Comparison of ENCODE assay signal across 9 cellular contexts in genomic region chr22:30312053-30312452, GRCh38. TPM values are rescaled to one million over a fixed set of nuclear protein-coding genes. Genes with fewer than 3 reads are reported as not detected.
DNase-seq lines count a peak whose midpoint lies in the region; ATAC-seq, FAIRE-seq and TF ChIP-seq lines count a peak whose summit lies in the region.
"Had no signal": no experiment of that assay in that cellular context is flagged by ENCODE, and none has a peak within 500 bp of the region (broad histone marks: within the 10 kb centered on the region; RNA-seq: fewer than 3 reads in every experiment).

No MANE protein-coding gene starts in this region.

- no peak for TF ChIP-seq RAD21 in GM12878 (IDR thresholded peaks at IDR 0.05; ENCODE audit: insufficient read depth, low read depth, low read length)

- H3K4me2 ChIP-seq in GM12878 (ENCODE audit: control insufficient read depth, insufficient read depth) = peak overlapping the region; percentile 89

- CTCF ChIA-PET in GM12878 (lab: Yijun Ruan, JAX) = interaction anchor here (1.0 to 18.4 kb wide), 2 partner anchors 23 to 79 kb away, joined by 3 to 177 read pairs; partner anchors contain the start of gene CASTOR1

- peak overlapping the region; percentile 87 for H3K27ac ChIP-seq in GM12878 (ENCODE audit: control insufficient read depth, insufficient read depth)
- H3K27ac ChIP-seq in mucosa of rectum (ENCODE audit: low read depth in 2 of 2, low read length in 2 of 2) = peak overlapping the region; percentile 72 to 80

- intact Hi-C loops in GM12878 (cut with micrococcal nuclease; ENCODE audit: unreplicated experiment) = no loop called here

- POLR2A ChIA-PET in GM12878 (lab: Charles Lee) = interaction anchor here (16.1 kb wide), 1 partner anchor 14 kb away, joined by 198 read pairs; the partner anchor contains the start of gene TBC1D10A

- H4K20me1 ChIP-seq in GM12878 (ENCODE audit: control insufficient read depth, insufficient read depth) = no peaks in the 10 kb centered on the region

- peaks cover 76% of the 10 kb centered on the region for H3K79me2 ChIP-seq in GM12878 (ENCODE audit: control insufficient read depth, insufficient read depth, low read length)

- SMC1A ChIA-PET in GM12878 (lab: Charles Lee; ENCODE audit: uncharacterized antibody, unreplicated experiment) = interaction anchor here (1.2 to 8.7 kb wide), 5 partner anchors 10 to 432 kb away, joined by 3 to 92 read pairs (median 5); partner anchors contain the start of gene TBC1D10A

- 93% methylated on average over 6 of the region's 6 CpGs for WGBS in GM12878 (ENCODE audit: insufficient coverage, insufficient replicate concordance, low lambda C conversion rate, missing lambda C conversion rate)

- TF ChIP-seq POLR2A in GM12878 (IDR thresholded peaks at IDR 0.05; ENCODE audit: low read depth, low read length) = no peak

- H3K9ac ChIP-seq in GM12878 (ENCODE audit: control insufficient read depth, insufficient read depth, low read length) (no peak overlapping the region; the same call in 1 of the 2 replicates), mucosa of rectum (ENCODE audit: low read depth in 1 of 2, low read length in 2 of 2) (peak overlapping the region in 1 of 2 donors; percentile 57)

- H3K4me1 Mint-ChIP-seq in HFFc6 (ENCODE audit: low read depth) = peaks cover 83% of the 10 kb centered on the region

- no peak for FAIRE-seq in GM12878 (lab: Jason Lieb, UNC)

- DNase-seq in A172 (ENCODE audit: low spot score) (peak; percentile 93), HFFc6 (peak; percentile 87), GM12878 (ENCODE audit: low read depth, low spot score) (no peak), DMS79 treated with DMSO at 0.1 percent for 48 hours (lab: John Stamatoyannopoulos, UW) (no peak), NCI-H82 (lab: John Stamatoyannopoulos, UW) (no peak), amygdala (lab: John Stamatoyannopoulos, UW) (no peak)
- DNase-seq: SHP77 treated with DMSO at 0.1 percent for 48 hours had no signal

- peaks cover 1% of the 10 kb centered on the region; the same call in 1 of the 2 replicates for H3K27me3 Mint-ChIP-seq in HFFc6 (ENCODE audit: insufficient read depth)

- H3K27ac Mint-ChIP-seq in HFFc6 = peak overlapping the region; percentile 75

- H3K9me3 ChIP-seq in GM12878 (replicated peaks; ENCODE audit: control insufficient read depth, insufficient read depth, low read length) (no peaks in the 10 kb centered on the region), mucosa of rectum (ENCODE audit: control insufficient read depth in 2 of 2, low read length in 2 of 2) (no peaks in the 10 kb centered on the region)

- H3K4me3 ChIP-seq in GM12878 (no peak overlapping the region), mucosa of rectum (ENCODE audit: low read length in 2 of 2) (no peak overlapping the region)

- H3K9me3 Mint-ChIP-seq in HFFc6 = no peaks in the 10 kb centered on the region

- no TSS peak for BruUV-seq in GM12878 (replicated peaks; lab: Mats Ljungman, UMichigan)

- no peak overlapping the region for H2AFZ ChIP-seq in GM12878 (ENCODE audit: control insufficient read depth, low read depth, low read length)

- no peak for TF ChIP-seq CTCF in HFFc6 (IDR thresholded peaks at IDR 0.05)
- TF ChIP-seq CTCF in GM12878 (IDR thresholded peaks at IDR 0.05 in 2 of 3, conservative IDR thresholded peaks at IDR 0.05 in 1 of 3; ENCODE audit: control insufficient read depth in 2 of 3, extremely low read depth in 1 of 3, insufficient read depth in 1 of 3, low read depth in 3 of 3, low read length in 3 of 3) = no peak

- H3K27me3 ChIP-seq in GM12878 (replicated peaks in 1 of 2; ENCODE audit: control insufficient read depth in 2 of 2, insufficient read depth in 2 of 2, low read length in 1 of 2) (no peaks in the 10 kb centered on the region), mucosa of rectum (ENCODE audit: control insufficient read depth in 2 of 2, insufficient read depth in 2 of 2, low read length in 2 of 2) (no peaks in the 10 kb centered on the region)

- in situ Hi-C loops in GM12878 (cut with MboI) = no loop called here

- peaks cover 90% of the 10 kb centered on the region for H3K4me1 ChIP-seq in GM12878 (ENCODE audit: control insufficient read depth, insufficient read depth, low read length)
- H3K4me1 ChIP-seq in mucosa of rectum (ENCODE audit: control insufficient read depth in 2 of 2, insufficient read depth in 2 of 2, low read length in 2 of 2) = peaks cover 57 to 62% of the 10 kb centered on the region in 2 donors

- H3K36me3 Mint-ChIP-seq in HFFc6 (ENCODE audit: low read depth) = peaks cover 10% of the 10 kb centered on the region; the same call in 1 of the 2 replicates

- peak overlapping the region; percentile 19 for H3K4me3 Mint-ChIP-seq in HFFc6

- RAD21 ChIA-PET in GM12878 (lab: Charles Lee; ENCODE audit: unreplicated experiment) = interaction anchor here (0.8 to 2.5 kb wide), 3 partner anchors 7 to 24 kb away, joined by 4 to 8 read pairs (median 4); partner anchors contain the start of gene TBC1D10A

- TF ChIP-seq EP300 in GM12878 (IDR thresholded peaks at IDR 0.05; ENCODE audit: borderline replicate concordance in 1 of 2, control insufficient read depth in 1 of 2, low read depth in 2 of 2, low read length in 2 of 2) = no peak

- H3K36me3 ChIP-seq in GM12878 (ENCODE audit: control insufficient read depth in 2 of 2, insufficient read depth in 2 of 2, low read length in 1 of 2) = peaks cover 0 to 4% of the 10 kb centered on the region in 2 experiments; a peak in 2 of 4 replicates
- H3K36me3 ChIP-seq in mucosa of rectum (ENCODE audit: control insufficient read depth in 2 of 2, insufficient read depth in 2 of 2, low read length in 2 of 2) = peaks cover 0 to 3% of the 10 kb centered on the region in 2 donors

- ATAC-seq in GM12878 (no peak), GM19351 (IDR thresholded peaks at IDR 0.05; ENCODE audit: unreplicated experiment) (no peak)

RNA-seq across cellular contexts. Expression of gene TBC1D10A, which starts 14.7 kb away (rescaled TPM):
- 12.1 and 17.0 TPM in 2 replicates for total RNA-seq in A172 (2014; rRNA removed; shearing (Covaris generic))
- total RNA-seq in HFFc6 (2021; fragmentation: NEBNext Ultra II Directional; extraction: Animal tissue kit (Norgen Biotek cat#: 25700)) = 10 to 100 TPM; 15.6 to 20.6 (median 16.7) TPM
- total RNA-seq in GM12878 (2013; cell fraction: nucleolus; rRNA removed) = 26.9 and 32.1 TPM in 2 replicates
- total RNA-seq in GM12878 (2014; rRNA removed) (14.1 and 16.3 TPM in 2 replicates), GM12878 (2014; rRNA removed; fragmentation: Illumina TruSeq; extraction: Trizol) (8.5 and 8.6 TPM in 2 replicates), GM12878 (2021) (22.2 and 24.3 TPM in 2 replicates)
- 3.8 TPM for polyA plus RNA-seq in GM12878 (2011; ENCODE audit: low read depth)
- polyA plus RNA-seq in GM12878 (2011; rRNA removed) (10.3 and 14.4 TPM in 2 replicates), GM12878 (2014; fragmentation: Illumina TruSeq; extraction: Trizol) (2.0 and 7.9 TPM in 2 replicates), GM12878 (2014; fragmentation: Nextera tagmentation; extraction: Ambion mirVana) (under 1 TPM; 0.27 to 0.82 TPM), GM12878 (2014; rRNA removed) (25.7 and 27.8 TPM in 2 replicates), GM12878 (2016; fragmentation: Nextera tagmentation; extraction: Ambion mirVana) (10 to 100 TPM; 17.4 to 20.8 TPM)
- polyA plus RNA-seq in GM12878 (2011; cell fraction: cytosol; rRNA removed) = 18.2 and 21.6 TPM in 2 replicates
- 63.9 and 67.2 TPM in 2 replicates for polyA plus RNA-seq in GM12878 (2011; cell fraction: nucleus; rRNA removed)
- 13.5 and 16.9 TPM in 2 replicates for polyA plus RNA-seq in GM12878 (2012)
- 12.7 and 20.9 TPM in 2 replicates for polyA minus RNA-seq in GM12878 (2011; rRNA and poly(A)+ RNA removed)
- polyA minus RNA-seq in GM12878 (2011; cell fraction: cytosol; rRNA and poly(A)+ RNA removed) = 5.5 and 7.1 TPM in 2 replicates
- polyA minus RNA-seq in GM12878 (2011; cell fraction: nucleus; rRNA and poly(A)+ RNA removed) = 13.3 and 25.6 TPM in 2 replicates

RNA-seq across cellular contexts. Expression of gene CASTOR1, which starts 22.7 kb away (rescaled TPM):
- 12.8 and 20.8 TPM in 2 replicates for total RNA-seq in A172 (2014; rRNA removed; shearing (Covaris generic))
- total RNA-seq in HFFc6 (2021; fragmentation: NEBNext Ultra II Directional; extraction: Animal tissue kit (Norgen Biotek cat#: 25700)) = 1 to 10 TPM; 4.5 to 8.1 (median 5.7) TPM
- total RNA-seq in GM12878 (2013; cell fraction: nucleolus; rRNA removed) = 3.6 and 4.4 TPM in 2 replicates
- total RNA-seq in GM12878 (2014; rRNA removed) = 5.3 and 5.9 TPM in 2 replicates
- 1.2 and 2.4 TPM in 2 replicates for total RNA-seq in GM12878 (2014; rRNA removed; fragmentation: Illumina TruSeq; extraction: Trizol)
- 6.0 and 9.1 TPM in 2 replicates for total RNA-seq in GM12878 (2021)
- 1.9 TPM for polyA plus RNA-seq in GM12878 (2011; ENCODE audit: low read depth)
- 0.65 and 1.6 TPM in 2 replicates for polyA plus RNA-seq in GM12878 (2011; rRNA removed)
- polyA plus RNA-seq in GM12878 (2011; cell fraction: cytosol; rRNA removed) = 2.1 and 2.4 TPM in 2 replicates
- polyA plus RNA-seq in GM12878 (2011; cell fraction: nucleus; rRNA removed) = 8.4 and 11.5 TPM in 2 replicates
- 5.7 and 6.0 TPM in 2 replicates for polyA plus RNA-seq in GM12878 (2012)
- polyA plus RNA-seq in GM12878 (2014; fragmentation: Illumina TruSeq; extraction: Trizol) = 0.25 and 1.9 TPM in 2 replicates
- 1 to 10 TPM in 1 of 2 experiments, under 1 TPM in 1; 0.31 to 1.2 TPM for polyA plus RNA-seq in GM12878 (2014; fragmentation: Nextera tagmentation; extraction: Ambion mirVana)
- 5.5 and 6.3 TPM in 2 replicates for polyA plus RNA-seq in GM12878 (2014; rRNA removed)
- 1 to 10 TPM; 4.2 to 5.3 TPM for polyA plus RNA-seq in GM12878 (2016; fragmentation: Nextera tagmentation; extraction: Ambion mirVana)
- polyA minus RNA-seq in GM12878 (2011; rRNA and poly(A)+ RNA removed) = 1.6 and 2.1 TPM in 2 replicates
- polyA minus RNA-seq in GM12878 (2011; cell fraction: cytosol; rRNA and poly(A)+ RNA removed) = not detected in 2 replicates
- polyA minus RNA-seq in GM12878 (2011; cell fraction: nucleus; rRNA and poly(A)+ RNA removed) = 5.4 and 7.1 TPM in 2 replicates

RNA-seq across cellular contexts. Expression of gene SF3A1, which starts 44.6 kb away (rescaled TPM):
- 25.1 and 39.8 TPM in 2 replicates for total RNA-seq in A172 (2014; rRNA removed; shearing (Covaris generic))
- total RNA-seq in HFFc6 (2021; fragmentation: NEBNext Ultra II Directional; extraction: Animal tissue kit (Norgen Biotek cat#: 25700)) = 100 to 1,000 TPM; 166 to 197 (median 181) TPM
- total RNA-seq in GM12878 (2013; cell fraction: nucleolus; rRNA removed) = 108 and 121 TPM in 2 replicates
- total RNA-seq in GM12878 (2014; rRNA removed) = 47.1 and 56.1 TPM in 2 replicates
- total RNA-seq in GM12878 (2014; rRNA removed; fragmentation: Illumina TruSeq; extraction: Trizol) = 14.9 and 16.9 TPM in 2 replicates
- total RNA-seq in GM12878 (2021) = 222 and 239 TPM in 2 replicates
- polyA plus RNA-seq in GM12878 (2011; ENCODE audit: low read depth) = 32.3 TPM
- 7.8 and 28.1 TPM in 2 replicates for polyA plus RNA-seq in GM12878 (2011; rRNA removed)
- polyA plus RNA-seq in GM12878 (2011; cell fraction: cytosol; rRNA removed) = 20.4 and 35.7 TPM in 2 replicates
- 51.1 and 94.1 TPM in 2 replicates for polyA plus RNA-seq in GM12878 (2011; cell fraction: nucleus; rRNA removed)
- 64.7 and 99.8 TPM in 2 replicates for polyA plus RNA-seq in GM12878 (2012)
- 44.7 and 78.9 TPM in 2 replicates for polyA plus RNA-seq in GM12878 (2014; fragmentation: Illumina TruSeq; extraction: Trizol)
- 10 to 100 TPM; 10.4 to 13.4 TPM for polyA plus RNA-seq in GM12878 (2014; fragmentation: Nextera tagmentation; extraction: Ambion mirVana)
- polyA plus RNA-seq in GM12878 (2014; rRNA removed) = 35.8 and 63.6 TPM in 2 replicates
- polyA plus RNA-seq in GM12878 (2016; fragmentation: Nextera tagmentation; extraction: Ambion mirVana) = 100 to 1,000 TPM; 170 to 190 TPM
- 50.6 and 52.5 TPM in 2 replicates for polyA minus RNA-seq in GM12878 (2011; rRNA and poly(A)+ RNA removed)
- polyA minus RNA-seq in GM12878 (2011; cell fraction: cytosol; rRNA and poly(A)+ RNA removed) = 50.0 and 80.6 TPM in 2 replicates
- 41.3 and 62.6 TPM in 2 replicates for polyA minus RNA-seq in GM12878 (2011; cell fraction: nucleus; rRNA and poly(A)+ RNA removed)

RNA-seq across cellular contexts. Expression of gene CCDC157, which starts 44.8 kb away (rescaled TPM):
- 1.1 and 1.2 TPM in 2 replicates for total RNA-seq in A172 (2014; rRNA removed; shearing (Covaris generic))
- total RNA-seq in HFFc6 (2021; fragmentation: NEBNext Ultra II Directional; extraction: Animal tissue kit (Norgen Biotek cat#: 25700)) = 1 to 10 TPM; 1.4 to 1.6 (median 1.5) TPM
- total RNA-seq in GM12878 (2013; cell fraction: nucleolus; rRNA removed) = 2.2 and 3.5 TPM in 2 replicates
- total RNA-seq in GM12878 (2014; rRNA removed) (2.0 and 2.7 TPM in 2 replicates), GM12878 (2014; rRNA removed; fragmentation: Illumina TruSeq; extraction: Trizol) (0.37 and 0.72 TPM in 2 replicates), GM12878 (2021) (1.4 and 1.5 TPM in 2 replicates)
- 0.54 TPM for polyA plus RNA-seq in GM12878 (2011; ENCODE audit: low read depth)
- polyA plus RNA-seq in GM12878 (2011; rRNA removed) (0.40 and 1.0 TPM in 2 replicates), GM12878 (2014; fragmentation: Illumina TruSeq; extraction: Trizol) (0.08 and 0.81 TPM in 2 replicates), GM12878 (2014; fragmentation: Nextera tagmentation; extraction: Ambion mirVana) (under 1 TPM; 0.10 to 0.46 TPM), GM12878 (2014; rRNA removed) (2.0 and 2.8 TPM in 2 replicates), GM12878 (2016; fragmentation: Nextera tagmentation; extraction: Ambion mirVana) (1 to 10 TPM; 1.9 to 2.8 TPM)
- 1.3 and 2.5 TPM in 2 replicates for polyA plus RNA-seq in GM12878 (2011; cell fraction: cytosol; rRNA removed)
- 3.6 and 4.0 TPM in 2 replicates for polyA plus RNA-seq in GM12878 (2011; cell fraction: nucleus; rRNA removed)
- polyA plus RNA-seq in GM12878 (2012) = 1.1 and 1.2 TPM in 2 replicates
- polyA minus RNA-seq in GM12878 (2011; rRNA and poly(A)+ RNA removed) = 0.93 and 1.0 TPM in 2 replicates
- 1.7 TPM in 1 of 2 replicates, not detected in the other for polyA minus RNA-seq in GM12878 (2011; cell fraction: cytosol; rRNA and poly(A)+ RNA removed)
- polyA minus RNA-seq in GM12878 (2011; cell fraction: nucleus; rRNA and poly(A)+ RNA removed) = 1.9 and 3.1 TPM in 2 replicates

RNA-seq across cellular contexts. Expression of gene OSM, which starts 45.4 kb away (rescaled TPM):
- total RNA-seq in A172 (2014; rRNA removed; shearing (Covaris generic)) = not detected in 2 replicates
- total RNA-seq in HFFc6 (2021; fragmentation: NEBNext Ultra II Directional; extraction: Animal tissue kit (Norgen Biotek cat#: 25700)) = not detected
- 0.27 and 0.33 TPM in 2 replicates for total RNA-seq in GM12878 (2013; cell fraction: nucleolus; rRNA removed)
- total RNA-seq in GM12878 (2014; rRNA removed) (0.93 and 1.4 TPM in 2 replicates), GM12878 (2014; rRNA removed; fragmentation: Illumina TruSeq; extraction: Trizol) (0.45 and 0.51 TPM in 2 replicates), GM12878 (2021) (1.1 and 1.2 TPM in 2 replicates)
- 0.13 TPM for polyA plus RNA-seq in GM12878 (2011; ENCODE audit: low read depth)
- polyA plus RNA-seq in GM12878 (2011; rRNA removed) (0.13 and 0.29 TPM in 2 replicates), GM12878 (2014; fragmentation: Illumina TruSeq; extraction: Trizol) (0.21 TPM in 1 of 2 replicates, not detected in the other), GM12878 (2014; fragmentation: Nextera tagmentation; extraction: Ambion mirVana) (under 1 TPM; 0.06 to 0.15 TPM), GM12878 (2014; rRNA removed) (0.79 TPM in 2 replicates), GM12878 (2016; fragmentation: Nextera tagmentation; extraction: Ambion mirVana) (1 to 10 TPM in 1 of 2 experiments, under 1 TPM in 1; 0.72 to 1.4 TPM)
- polyA plus RNA-seq in GM12878 (2011; cell fraction: cytosol; rRNA removed) = 0.33 and 0.48 TPM in 2 replicates
- polyA plus RNA-seq in GM12878 (2011; cell fraction: nucleus; rRNA removed) = 0.41 and 1.0 TPM in 2 replicates
- 0.27 and 0.39 TPM in 2 replicates for polyA plus RNA-seq in GM12878 (2012)
- polyA minus RNA-seq in GM12878 (2011; rRNA and poly(A)+ RNA removed) = 0.67 TPM in 1 of 2 replicates, not detected in the other
- not detected in 2 replicates for polyA minus RNA-seq in GM12878 (2011; cell fraction: cytosol; rRNA and poly(A)+ RNA removed)
- polyA minus RNA-seq in GM12878 (2011; cell fraction: nucleus; rRNA and poly(A)+ RNA removed) = 0.97 and 1.2 TPM in 2 replicates

Comparison
In these comparisons a context has a peak if more than half of its experiments do, and no peak if none do; other contexts are left out.
1. DNase-seq: peak in A172 (single experiment) and HFFc6 (single experiment); none in GM12878 (single experiment), DMS79 treated with DMSO at 0.1 percent for 48 hours (single experiment), NCI-H82 (single experiment) and amygdala (0 of 56).